In genomic region chr16:50820225-50820624, GRCh38 we compare ENCODE assay signal across 36 cellular contexts.
"Had no signal": no experiment of that assay in that cellular context is flagged by ENCODE, and none has a peak within 500 bp of the region (broad histone marks: within the 10 kb centered on the region; RNA-seq: fewer than 3 reads in every experiment).

No MANE protein-coding gene starts in this region.

- ATAC-seq: activated CD4-positive, alpha-beta T cell treated with anti-CD3 and anti-CD28 coated beads for 36 hours; activated CD4-positive, CD25-positive, alpha-beta regulatory T cell treated with anti-CD3 and anti-CD28 coated beads, Interleukin-2, amount 50 U/mL, for 24 hours; activated CD8-positive, alpha-beta T cell treated with anti-CD3 and anti-CD28 coated beads for 36 hours; activated naive CD8-positive, alpha-beta T cell treated with anti-CD3 and anti-CD28 coated beads, Interleukin-2, amount 50 U/mL, for 24 hours; activated T-cell treated with anti-CD3 and anti-CD28 coated beads, Interleukin-2, amount 50 U/mL, for 4 hours; WTC11 had no signal

- H3K9me3 Mint-ChIP-seq: activated CD4-positive, alpha-beta T cell treated with anti-CD3 and anti-CD28 coated beads, Interleukin-2, amount 10 ng/mL, durations not matched to agents 7 days and 5 days; activated CD8-positive, alpha-beta T cell treated with anti-CD3 and anti-CD28 coated beads for 36 hours; activated naive CD4-positive, alpha-beta T cell treated with anti-CD3 and anti-CD28 coated beads, Interleukin-2, amount 10 ng/mL, durations not matched to agents 7 days and 5 days; activated naive CD4-positive, alpha-beta T cell treated with anti-CD3 and anti-CD28 coated beads, Interleukin-2, amount 50 U/mL, for 24 hours; activated naive CD8-positive, alpha-beta T cell treated with anti-CD3 and anti-CD28 coated beads, Interleukin-2, amount 10 ng/mL, durations not matched to agents 7 days and 5 days; activated naive CD8-positive, alpha-beta T cell treated with anti-CD3 and anti-CD28 coated beads, Interleukin-2, amount 50 U/mL, for 24 hours; activated T-cell treated with anti-CD3 and anti-CD28 coated beads, Interleukin-2, amount 50 U/mL, for 4 hours; activated T-helper 2 cell treated with anti-CD3 and anti-CD28 coated beads, Interferon-gamma antibody, Interleukin-2, Interleukin-4, amounts not matched to agents 10 μg/mL and 5 μg/mL and 100 μg/mL, durations not matched to agents 14 hours and 24 hours and 36 hours; central memory CD8-positive, alpha-beta T cell; T-helper 1 cell treated with Interleukin-12 subunit alpha and Interleukin-12 subunit beta and Interleukin-4 antibody, amounts not matched to agents 30 μg/mL and 1 μg/mL, for 36 hours; T-helper 2 cell treated with Interferon-gamma antibody and Interleukin-4, amounts not matched to agents 5 μg/mL and 100 μg/mL, for 36 hours had no signal

- H3K4me1 Mint-ChIP-seq: activated CD4-positive, alpha-beta T cell treated with anti-CD3 and anti-CD28 coated beads for 36 hours; activated CD4-positive, alpha-beta T cell treated with anti-CD3 and anti-CD28 coated beads, Interleukin-2, amount 10 ng/mL, durations not matched to agents 7 days and 5 days; activated naive CD4-positive, alpha-beta T cell treated with anti-CD3 and anti-CD28 coated beads, Interleukin-2, amount 10 ng/mL, durations not matched to agents 7 days and 5 days; activated naive CD4-positive, alpha-beta T cell treated with anti-CD3 and anti-CD28 coated beads, Interleukin-2, amount 50 U/mL, for 24 hours; activated naive CD8-positive, alpha-beta T cell treated with anti-CD3 and anti-CD28 coated beads, Interleukin-2, amount 10 ng/mL, durations not matched to agents 7 days and 5 days; activated naive CD8-positive, alpha-beta T cell treated with anti-CD3 and anti-CD28 coated beads, Interleukin-2, amount 50 U/mL, for 24 hours; brain; central memory CD8-positive, alpha-beta T cell had no signal

- DNase-seq: activated CD4-positive, alpha-beta T cell treated with anti-CD3 and anti-CD28 coated beads for 1 hour; activated CD4-positive, alpha-beta T cell treated with anti-CD3 and anti-CD28 coated beads for 36 hours; activated CD4-positive, alpha-beta T cell treated with anti-CD3 and anti-CD28 coated beads for 48 hours; activated CD4-positive, alpha-beta T cell treated with anti-CD3 and anti-CD28 coated beads, Interleukin-2, amount 10 ng/mL, durations not matched to agents 7 days and 5 days; activated CD4-positive, alpha-beta T cell treated with anti-CD3 and anti-CD28 coated beads, Interleukin-2, amount 50 U/mL, for 48 hours; activated CD4-positive, CD25-positive, alpha-beta regulatory T cell; activated CD8-positive, alpha-beta memory T cell treated with anti-CD3 and anti-CD28 coated beads, Interleukin-2, amount 50 U/mL, for 4 hours; activated CD8-positive, alpha-beta T cell treated with anti-CD3 and anti-CD28 coated beads for 36 hours; activated effector memory CD4-positive, alpha-beta T cell treated with Interleukin-2 at 50 U/mL for 16 hours; activated gamma-delta T cell; activated naive CD4-positive, alpha-beta T cell treated with anti-CD3 and anti-CD28 coated beads, Interleukin-2, amount 10 ng/mL, durations not matched to agents 7 days and 5 days; activated naive CD4-positive, alpha-beta T cell treated with Interleukin-2 at 50 U/mL for 16 hours; activated naive CD8-positive, alpha-beta T cell treated with anti-CD3 and anti-CD28 coated beads, Interleukin-2, amount 10 ng/mL, durations not matched to agents 7 days and 5 days; activated naive CD8-positive, alpha-beta T cell treated with anti-CD3 and anti-CD28 coated beads, Interleukin-2, amount 50 U/mL, for 24 hours; activated T-cell treated with anti-CD3 and anti-CD28 coated beads for 4 hours; activated T-cell treated with anti-CD3 and anti-CD28 coated beads, Interleukin-2, amount 50 U/mL, for 1 hour; activated T-cell treated with anti-CD3 and anti-CD28 coated beads, Interleukin-2, amount 50 U/mL, for 4 hours; amygdala; anterior cingulate cortex; caudate nucleus; cerebellar nuclear complex; T-helper 1 cell; T-helper 2 cell; T-helper 9 cell had no signal

- H3K4me3 Mint-ChIP-seq: activated CD4-positive, alpha-beta T cell treated with anti-CD3 and anti-CD28 coated beads for 36 hours; activated CD4-positive, alpha-beta T cell treated with anti-CD3 and anti-CD28 coated beads, Interleukin-2, amount 10 ng/mL, durations not matched to agents 7 days and 5 days; activated CD8-positive, alpha-beta T cell treated with anti-CD3 and anti-CD28 coated beads for 36 hours; activated naive CD4-positive, alpha-beta T cell treated with anti-CD3 and anti-CD28 coated beads, Interleukin-2, amount 10 ng/mL, durations not matched to agents 7 days and 5 days; activated naive CD4-positive, alpha-beta T cell treated with anti-CD3 and anti-CD28 coated beads, Interleukin-2, amount 50 U/mL, for 24 hours; activated naive CD8-positive, alpha-beta T cell; activated naive CD8-positive, alpha-beta T cell treated with anti-CD3 and anti-CD28 coated beads, Interleukin-2, amount 10 ng/mL, durations not matched to agents 7 days and 5 days; activated naive CD8-positive, alpha-beta T cell treated with anti-CD3 and anti-CD28 coated beads, Interleukin-2, amount 50 U/mL, for 24 hours; activated T-cell treated with anti-CD3 and anti-CD28 coated beads, Interleukin-2, amount 50 U/mL, for 4 hours; brain; central memory CD8-positive, alpha-beta T cell; T-helper 1 cell treated with Interleukin-12 subunit alpha and Interleukin-12 subunit beta and Interleukin-4 antibody, amounts not matched to agents 30 μg/mL and 1 μg/mL, for 36 hours; T-helper 2 cell treated with Interferon-gamma antibody and Interleukin-4, amounts not matched to agents 5 μg/mL and 100 μg/mL, for 36 hours; WTC11 had no signal

- H3K27me3 ChIP-seq: ascending aorta, cardiac muscle cell had no signal

- H3K36me3 ChIP-seq: ascending aorta, cardiac muscle cell had no signal

- H3K27ac ChIP-seq: ascending aorta, cardiac muscle cell, VCaP had no signal

- H3K4me3 ChIP-seq: ascending aorta, cardiac muscle cell had no signal

- H3K36me3 Mint-ChIP-seq: activated naive CD4-positive, alpha-beta T cell treated with anti-CD3 and anti-CD28 coated beads, Interleukin-2, amount 10 ng/mL, durations not matched to agents 7 days and 5 days; activated naive CD4-positive, alpha-beta T cell treated with anti-CD3 and anti-CD28 coated beads, Interleukin-2, amount 50 U/mL, for 24 hours; activated naive CD8-positive, alpha-beta T cell treated with anti-CD3 and anti-CD28 coated beads, Interleukin-2, amount 10 ng/mL, durations not matched to agents 7 days and 5 days; brain; WTC11 had no signal

- H3K4me1 ChIP-seq: ascending aorta had no signal

- H3K27ac Mint-ChIP-seq: activated CD4-positive, alpha-beta T cell treated with anti-CD3 and anti-CD28 coated beads for 36 hours; activated CD4-positive, alpha-beta T cell treated with anti-CD3 and anti-CD28 coated beads, Interleukin-2, amount 10 ng/mL, durations not matched to agents 7 days and 5 days; activated CD8-positive, alpha-beta T cell treated with anti-CD3 and anti-CD28 coated beads for 36 hours; activated naive CD4-positive, alpha-beta T cell treated with anti-CD3 and anti-CD28 coated beads, Interleukin-2, amount 10 ng/mL, durations not matched to agents 7 days and 5 days; activated naive CD4-positive, alpha-beta T cell treated with anti-CD3 and anti-CD28 coated beads, Interleukin-2, amount 50 U/mL, for 24 hours; activated naive CD8-positive, alpha-beta T cell; activated naive CD8-positive, alpha-beta T cell treated with anti-CD3 and anti-CD28 coated beads, Interleukin-2, amount 10 ng/mL, durations not matched to agents 7 days and 5 days; activated naive CD8-positive, alpha-beta T cell treated with anti-CD3 and anti-CD28 coated beads, Interleukin-2, amount 50 U/mL, for 24 hours; activated T-helper 2 cell treated with anti-CD3 and anti-CD28 coated beads, Interferon-gamma antibody, Interleukin-2, Interleukin-4, amounts not matched to agents 10 μg/mL and 5 μg/mL and 100 μg/mL, durations not matched to agents 14 hours and 24 hours and 36 hours; brain; T-helper 1 cell treated with Interleukin-12 subunit alpha and Interleukin-12 subunit beta and Interleukin-4 antibody, amounts not matched to agents 30 μg/mL and 1 μg/mL, for 36 hours; T-helper 2 cell treated with Interferon-gamma antibody and Interleukin-4, amounts not matched to agents 5 μg/mL and 100 μg/mL, for 36 hours; WTC11 had no signal

- H3K9me3 ChIP-seq: ascending aorta had no signal
